In the genomic region with DNA sequence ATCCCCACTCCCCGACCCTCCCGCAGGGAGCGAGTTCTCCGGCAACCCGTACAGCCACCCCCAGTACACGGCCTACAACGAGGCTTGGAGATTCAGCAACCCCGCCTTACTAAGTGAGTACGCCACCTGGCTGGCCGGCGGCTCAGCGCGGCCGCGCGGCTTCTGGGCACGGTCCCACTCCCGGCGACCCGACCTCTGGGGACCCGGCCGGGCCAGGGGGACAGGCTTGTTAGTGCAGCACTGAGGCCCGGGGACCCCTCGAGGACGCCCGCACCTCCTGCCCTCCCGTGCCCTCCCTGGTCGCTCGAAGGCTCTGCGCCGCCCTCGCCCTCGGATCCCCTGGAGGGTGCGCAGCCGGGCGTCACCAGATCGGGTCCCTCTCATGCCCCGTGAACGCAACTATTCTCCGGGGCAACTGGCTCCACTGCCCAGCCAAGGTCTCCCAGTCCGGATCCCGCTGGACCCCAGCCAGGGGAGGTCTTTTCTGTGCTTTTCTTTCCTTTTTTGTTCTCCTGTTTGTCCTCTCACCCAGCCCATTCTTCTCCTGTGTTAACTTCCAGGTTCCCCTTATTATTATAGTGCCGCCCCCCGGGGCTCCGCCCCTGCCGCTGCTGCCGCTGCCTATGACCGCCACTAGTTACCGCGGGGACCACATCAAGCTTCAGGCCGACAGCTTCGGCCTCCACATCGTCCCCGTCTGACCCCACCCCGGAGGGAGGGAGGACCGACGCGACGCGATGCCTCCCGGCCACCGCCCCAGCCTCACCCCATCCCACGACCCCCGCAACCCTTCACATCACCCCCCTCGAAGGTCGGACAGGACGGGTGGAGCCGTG, we compare ENCODE assay signal across 8 cellular contexts.
DNase-seq lines count a peak whose midpoint lies in the region; ATAC-seq lines count a peak whose summit lies in the region.

No MANE protein-coding gene starts in this region.

- H3K4me3 ChIP-seq in iPS DF 6.9 (ENCODE audit: low read length), result peak overlapping the region; percentile 5; the same call in 1 of the 2 replicates

- DNase-seq in ELF-1 (ENCODE audit: low read depth, low spot score) (peak; percentile 51), NAMALWA (ENCODE audit: low spot score) (peak; percentile 28), iPS DF 6.9 (ENCODE audit: low read depth, low spot score) (no peak), amygdala (lab: John Stamatoyannopoulos, UW) (no peak), GM03348 (ENCODE audit: low spot score) (no peak)
- DNase-seq in activated naive CD4-positive, alpha-beta T cell treated with Interleukin-2 at 50 U/mL for 16 hours, result peak; percentile 26
- peak; percentile 23 for DNase-seq in stimulated activated CD4-positive, alpha-beta T cell treated with anti-CD3 and anti-CD28 coated beads, Interleukin-4, amount 100 ng/mL, for 24 hours

- ATAC-seq in GM21528 (IDR thresholded peaks at IDR 0.05; ENCODE audit: low FRiP score, unreplicated experiment), result no peak

- H3K9me3 ChIP-seq in iPS DF 6.9 (ENCODE audit: control insufficient read depth, insufficient read depth, low read length), result no peaks in the 10 kb centered on the region

- peaks cover 97% of the 10 kb centered on the region for H3K27me3 ChIP-seq in iPS DF 6.9 (ENCODE audit: control insufficient read depth, insufficient read depth, low read length)

- WGBS in iPS DF 6.9 (ENCODE audit: insufficient coverage, insufficient read length), result no CpG with 5 or more reads among the region's 68 CpGs

- H3K27ac ChIP-seq in iPS DF 6.9 (ENCODE audit: low read length), result no peak overlapping the region

- no peaks in the 10 kb centered on the region for H3K36me3 ChIP-seq in iPS DF 6.9 (ENCODE audit: control insufficient read depth, insufficient read depth, low read length)

- H3K4me1 ChIP-seq in iPS DF 6.9 (ENCODE audit: control insufficient read depth, insufficient read depth, low read length), result peaks cover 4% of the 10 kb centered on the region

Comparison
In these comparisons a context has a peak if more than half of its experiments do, and no peak if none do; other contexts are left out.
1. DNase-seq: peak in ELF-1 (single experiment), NAMALWA (single experiment), activated naive CD4-positive, alpha-beta T cell treated with Interleukin-2 at 50 U/mL for 16 hours (single experiment) and stimulated activated CD4-positive, alpha-beta T cell treated with anti-CD3 and anti-CD28 coated beads, Interleukin-4, amount 100 ng/mL, for 24 hours (single experiment); none in iPS DF 6.9 (single experiment), amygdala (0 of 56) and GM03348 (single experiment).